Comparison of ENCODE assay signal across 28 cellular contexts in genomic region chr1:86537928-86538695, GRCh38. TPM values are rescaled to one million over a fixed set of nuclear protein-coding genes. Genes with fewer than 3 reads are reported as not detected.
"Had no signal": no experiment of that assay in that cellular context is flagged by ENCODE, and none has a peak within 500 bp of the region (broad histone marks: within the 10 kb centered on the region; RNA-seq: fewer than 3 reads in every experiment).

No MANE protein-coding gene starts in this region.

- H3K4me1 ChIP-seq: body of pancreas, esophagus muscularis mucosa, right atrium auricular region, tibial artery had no signal

- H3K36me3 ChIP-seq: esophagus muscularis mucosa, right atrium auricular region, tibial artery had no signal

- DNase-seq: activated B cell treated with CpG ODN at 0.5 μM for 24 hours; activated CD4-positive, alpha-beta memory T cell treated with anti-CD3 and anti-CD28 coated beads for 36 hours; activated CD4-positive, alpha-beta T cell treated with anti-CD3 and anti-CD28 coated beads for 4 hours; activated naive CD4-positive, alpha-beta T cell; activated naive CD8-positive, alpha-beta T cell treated with anti-CD3 and anti-CD28 coated beads for 36 hours; activated T-cell treated with anti-CD3 and anti-CD28 coated beads for 4 hours; amniotic stem cell; body of pancreas; central memory CD4-positive, alpha-beta T cell; effector CD4-positive, alpha-beta T cell; foreskin melanocyte; glutamatergic neuron; hypothalamus; occipital lobe; stimulated activated CD4-positive, alpha-beta T cell treated with anti-CD3 and anti-CD28 coated beads, Interleukin-2, amount 100 ng/mL, for 24 hours; stimulated activated naive CD8-positive, alpha-beta T cell treated with anti-CD3 and anti-CD28 coated beads, Interleukin-15, Interleukin-2, amounts not matched to agents 100 U/mL and 50 U/mL, for 24 hours; substantia nigra; T-helper 1 cell; T-helper 9 cell; tibial artery had no signal

- H3K9me3 ChIP-seq: body of pancreas, esophagus muscularis mucosa, right atrium auricular region, tibial artery had no signal

- ATAC-seq: body of pancreas; left lobe of liver; SK-N-SH treated with all-trans-retinoic acid at 6 μM for 48 hours; stimulated activated naive CD8-positive, alpha-beta T cell treated with anti-CD3 and anti-CD28 coated beads, Interleukin-15, Interleukin-2, amounts not matched to agents 100 U/mL and 50 U/mL, for 24 hours had no signal

- H3K27ac ChIP-seq: body of pancreas, esophagus muscularis mucosa, right atrium auricular region, tibial artery had no signal

- H3K4me3 ChIP-seq: body of pancreas, esophagus muscularis mucosa, lung, right atrium auricular region, tibial artery had no signal

- H3K27me3 ChIP-seq: body of pancreas, esophagus muscularis mucosa, right atrium auricular region had no signal

RNA-seq across cellular contexts. Expression of gene CLCA4, which starts 8.8 kb away (rescaled TPM):
- total RNA-seq: activated B cell treated with CpG ODN at 0.5 μM for 24 hours; activated CD4-positive, alpha-beta memory T cell treated with anti-CD3 and anti-CD28 coated beads for 36 hours; activated naive CD8-positive, alpha-beta T cell treated with anti-CD3 and anti-CD28 coated beads for 36 hours; body of pancreas; left lobe of liver; myocyte; occipital lobe; progenitor cell of endocrine pancreas; right atrium auricular region had no signal
- polyA plus RNA-seq: neural cell had no signal
